24 cellular contexts compared by ENCODE assay signal in genomic region chr15:89444855-89445254, GRCh38. TPM values are rescaled to one million over a fixed set of nuclear protein-coding genes. Genes with fewer than 3 reads are reported as not detected.
DNase-seq lines count a peak whose midpoint lies in the region; TF ChIP-seq lines count a peak whose summit lies in the region.
"Had no signal": no experiment of that assay in that cellular context is flagged by ENCODE, and none has a peak within 500 bp of the region (broad histone marks: within the 10 kb centered on the region; RNA-seq: fewer than 3 reads in every experiment).

No MANE protein-coding gene starts in this region.

- peak; percentile 87 for DNase-seq in DMS 273 (lab: John Stamatoyannopoulos, UW; ENCODE audit: unreplicated experiment)
- DNase-seq in NCI-H1417 (lab: John Stamatoyannopoulos, UW) = peak in 2 of 3 experiments; percentile 73 to 90
- DNase-seq in SK-N-MC (ENCODE audit: low read depth, low spot score) = no peak
- DNase-seq in NCI-H526 (lab: John Stamatoyannopoulos, UW) = no peak
- DNase-seq in cardiac septum (ENCODE audit: low spot score) = no peak
- no peak for DNase-seq in NCI-H128 (lab: John Stamatoyannopoulos, UW; ENCODE audit: unreplicated experiment)
- DNase-seq: CD4-positive, alpha-beta memory T cell; cortex of kidney; DMS79; foreskin melanocyte; GM23248; KG1; NCI-H2081 treated with DMSO at 0.1 percent for 48 hours; NCI-H526 treated with DMSO at 0.1 percent for 48 hours; OCI-M1; sigmoid colon; stimulated activated CD4-positive, alpha-beta T cell treated with anti-CD3 and anti-CD28 coated beads, Interleukin-15, amount 100 ng/mL, for 24 hours had no signal

- H3K9me3 ChIP-seq in SK-N-MC (ENCODE audit: low read depth, low read length) = no peaks in the 10 kb centered on the region
- no peaks in the 10 kb centered on the region for H3K9me3 ChIP-seq in neural cell (ENCODE audit: low read length)
- H3K9me3 ChIP-seq: esophagus muscularis mucosa, sigmoid colon, tibial nerve had no signal

- no peak overlapping the region for H2AFZ ChIP-seq in neural cell (ENCODE audit: low read depth, low read length)
- H2AFZ ChIP-seq: GM23248 had no signal

- no peak overlapping the region for H3K4me3 ChIP-seq in SK-N-MC
- H3K4me3 ChIP-seq in neural cell (ENCODE audit: low read length) = peak overlapping the region; percentile 24
- H3K4me3 ChIP-seq: esophagus muscularis mucosa, GM23248, sigmoid colon, tibial nerve had no signal

- no peaks in the 10 kb centered on the region for H4K20me1 ChIP-seq in neural cell (ENCODE audit: insufficient read depth)

- H3F3A ChIP-seq in neural cell (ENCODE audit: insufficient read depth, low read length, poor library complexity, severe bottlenecking) = no peaks in the 10 kb centered on the region

- no peak for TF ChIP-seq RAD21 in neural cell (conservative IDR thresholded peaks at IDR 0.05)

- no peaks in the 10 kb centered on the region for H3K79me2 ChIP-seq in neural cell (replicated peaks; ENCODE audit: insufficient read depth, low read length)

- H3K9ac ChIP-seq in SK-N-MC (ENCODE audit: insufficient read length) (no peak overlapping the region), neural cell (ENCODE audit: low read length) (peak overlapping the region; percentile 3)
- H3K9ac ChIP-seq: GM23248 had no signal

- no peaks in the 10 kb centered on the region for H3K36me3 ChIP-seq in SK-N-MC (ENCODE audit: insufficient read depth, low read length)
- H3K36me3 ChIP-seq in neural cell (ENCODE audit: insufficient read depth, low read length) = no peaks in the 10 kb centered on the region
- H3K36me3 ChIP-seq: esophagus muscularis mucosa, sigmoid colon, tibial nerve had no signal

- no peak for TF ChIP-seq EP300 in neural cell (conservative IDR thresholded peaks at IDR 0.05; ENCODE audit: poor library complexity, severe bottlenecking)

- H3K4me2 ChIP-seq in neural cell (ENCODE audit: low read length) = no peak overlapping the region

- intact Hi-C loops in cardiac septum (cut with DNase I) = no loop called here

- no peak for TF ChIP-seq CTCF in neural cell (IDR thresholded peaks at IDR 0.05; ENCODE audit: poor library complexity, severe bottlenecking)

- H3K27me3 ChIP-seq in neural cell (ENCODE audit: insufficient read depth, low read depth, low read length) = no peaks in the 10 kb centered on the region

- no peaks in the 10 kb centered on the region for H3K9me2 ChIP-seq in neural cell (ENCODE audit: insufficient read depth, low read length)

- peak overlapping the region; percentile 78; the same call in 1 of the 2 replicates for H3K27ac ChIP-seq in SK-N-MC
- peak overlapping the region; percentile 32 for H3K27ac ChIP-seq in neural cell (ENCODE audit: low read length)
- H3K27ac ChIP-seq: esophagus muscularis mucosa, GM23248, sigmoid colon, tibial nerve had no signal

TF ChIP-seq in neural cell, 6 proteins besides CTCF, POLR2A, EP300 and RAD21:
- TF ChIP-seq EZH2 (IDR thresholded peaks at IDR 0.05; ENCODE audit: borderline replicate concordance, insufficient read depth, low read length, poor library complexity, severe bottlenecking) (no peak), REST (IDR thresholded peaks at IDR 0.05; ENCODE audit: borderline replicate concordance) (no peak), SMC3 (conservative IDR thresholded peaks at IDR 0.05; ENCODE audit: poor library complexity) (no peak), POLR2AphosphoS5 (IDR thresholded peaks at IDR 0.05) (no peak), TAF1 (IDR thresholded peaks at IDR 0.05; ENCODE audit: low read depth) (no peak), MXI1 (conservative IDR thresholded peaks at IDR 0.05; ENCODE audit: poor library complexity, severe bottlenecking) (no peak)

RNA-seq across cellular contexts. Expression of gene RHCG, which starts 51.5 kb away (rescaled TPM):
- 0.32 TPM in 1 of 2 replicates, not detected in the other for polyA plus RNA-seq in neural cell
- not detected in 2 replicates for polyA minus RNA-seq in neural cell
- total RNA-seq in cardiac septum = 2.0 TPM
- total RNA-seq: activated T-helper 17 cell treated with anti-CD3 and anti-CD28 coated beads, Interleukin-2, amount 50 U/mL, for 72 hours; CD4-positive, alpha-beta memory T cell; GM23248; HT1080; mononuclear cell; progenitor cell of endocrine pancreas; sigmoid colon had no signal
- polyA plus RNA-seq: CD4-positive, alpha-beta memory T cell; GM23248 had no signal

Comparison
In these comparisons a context has a peak if more than half of its experiments do, and no peak if none do; other contexts are left out.
1. DNase-seq: peak in DMS 273 (single experiment) and NCI-H1417 (2 of 3); none in SK-N-MC (single experiment), NCI-H526 (0 of 2), cardiac septum (single experiment) and NCI-H128 (single experiment).